9 cellular contexts compared by ENCODE assay signal in genomic region chr11:30960387-30960992, GRCh38.
DNase-seq lines count a peak whose midpoint lies in the region; ATAC-seq, FAIRE-seq and TF ChIP-seq lines count a peak whose summit lies in the region.
"Had no signal": no experiment of that assay in that cellular context is flagged by ENCODE, and none has a peak within 500 bp of the region (broad histone marks: within the 10 kb centered on the region; RNA-seq: fewer than 3 reads in every experiment).

No MANE protein-coding gene starts in this region.

- H3K9me3 ChIP-seq in neural progenitor cell (ENCODE audit: low read depth): no peaks in the 10 kb centered on the region

- H3F3A ChIP-seq in neural progenitor cell (ENCODE audit: low read depth): no peaks in the 10 kb centered on the region

- no peaks in the 10 kb centered on the region for H3K4me1 ChIP-seq in neural progenitor cell

- H3K4me1 Mint-ChIP-seq in neural progenitor cell (peaks cover 3% of the 10 kb centered on the region), CD14-positive monocyte (no peaks in the 10 kb centered on the region)
- no peaks in the 10 kb centered on the region for H3K4me1 Mint-ChIP-seq in stimulated activated naive CD8-positive, alpha-beta T cell treated with anti-CD3 and anti-CD28 coated beads, Interleukin-15, amount 100 ng/mL, for 72 hours
- H3K4me1 Mint-ChIP-seq: CD4-positive, CD25-positive, alpha-beta regulatory T cell had no signal

- DNase-seq in NCI-H2196 treated with DMSO at 0.1 percent for 48 hours (lab: John Stamatoyannopoulos, UW; ENCODE audit: unreplicated experiment) (peak; percentile 1), NCI-H2196 (lab: John Stamatoyannopoulos, UW; ENCODE audit: unreplicated experiment) (no peak), NCI-H2227 (lab: John Stamatoyannopoulos, UW; ENCODE audit: unreplicated experiment) (peak; percentile 77), bronchial epithelial cell (ENCODE audit: low read depth) (peak; percentile 57), neural progenitor cell (ENCODE audit: low spot score) (peak; percentile 72), CD14-positive monocyte (ENCODE audit: low spot score) (no peak)
- no peak for DNase-seq in stimulated activated naive CD8-positive, alpha-beta T cell treated with anti-CD3 and anti-CD28 coated beads, Interleukin-15, amount 100 ng/mL, for 72 hours
- DNase-seq: CD4-positive, CD25-positive, alpha-beta regulatory T cell had no signal

- TF ChIP-seq CTCF in bronchial epithelial cell (IDR thresholded peaks at IDR 0.05; ENCODE audit: insufficient read depth, low read length, severe bottlenecking): peak; percentile 50
- peak; percentile 88 for TF ChIP-seq CTCF in neural progenitor cell (IDR thresholded peaks at IDR 0.05)
- TF ChIP-seq CTCF in CD14-positive monocyte (IDR thresholded peaks at IDR 0.05): no peak

- no peaks in the 10 kb centered on the region for H3K79me2 ChIP-seq in neural progenitor cell (ENCODE audit: low read depth)

- H3K36me3 ChIP-seq in bronchial epithelial cell (ENCODE audit: control insufficient read depth, insufficient read depth, low read length): no peaks in the 10 kb centered on the region
- H3K36me3 ChIP-seq in neural progenitor cell: no peaks in the 10 kb centered on the region

- no peak overlapping the region for H3K4me2 ChIP-seq in neural progenitor cell

- no peak for ATAC-seq in stimulated activated naive CD8-positive, alpha-beta T cell treated with anti-CD3 and anti-CD28 coated beads, Interleukin-15, amount 100 ng/mL, for 72 hours
- no peak for ATAC-seq in HG02885 (IDR thresholded peaks at IDR 0.05; ENCODE audit: poor library complexity, unreplicated experiment)

- H3K27me3 ChIP-seq in bronchial epithelial cell (ENCODE audit: control insufficient read depth, insufficient read depth, low read length) (no peaks in the 10 kb centered on the region), neural progenitor cell (peaks cover 4% of the 10 kb centered on the region)

- H3K36me3 Mint-ChIP-seq in neural progenitor cell (no peaks in the 10 kb centered on the region), CD14-positive monocyte (no peaks in the 10 kb centered on the region)
- H3K36me3 Mint-ChIP-seq: CD4-positive, CD25-positive, alpha-beta regulatory T cell had no signal

- H3K27ac Mint-ChIP-seq in neural progenitor cell (no peak overlapping the region), CD14-positive monocyte (no peak overlapping the region)
- no peak overlapping the region for H3K27ac Mint-ChIP-seq in stimulated activated naive CD8-positive, alpha-beta T cell treated with anti-CD3 and anti-CD28 coated beads, Interleukin-15, amount 100 ng/mL, for 72 hours
- H3K27ac Mint-ChIP-seq: CD4-positive, CD25-positive, alpha-beta regulatory T cell had no signal

- FAIRE-seq in bronchial epithelial cell (lab: Jason Lieb, UNC): no peak

- intact Hi-C loops in CD14-positive monocyte (cut with micrococcal nuclease): no loop called here

- H3K4me3 ChIP-seq in bronchial epithelial cell (ENCODE audit: low read depth, low read length) (no peak overlapping the region), neural progenitor cell (no peak overlapping the region)

- no peaks in the 10 kb centered on the region for H3K27me3 Mint-ChIP-seq in neural progenitor cell (ENCODE audit: insufficient read depth, low read depth)
- no peaks in the 10 kb centered on the region for H3K27me3 Mint-ChIP-seq in stimulated activated naive CD8-positive, alpha-beta T cell treated with anti-CD3 and anti-CD28 coated beads, Interleukin-15, amount 100 ng/mL, for 72 hours
- H3K27me3 Mint-ChIP-seq in CD14-positive monocyte (ENCODE audit: low read depth in 3 of 3): peaks cover 0 to 7% (median 4%) of the 10 kb centered on the region in 3 donors
- H3K27me3 Mint-ChIP-seq: CD4-positive, CD25-positive, alpha-beta regulatory T cell had no signal

- no peak overlapping the region for H3K27ac ChIP-seq in neural progenitor cell

- no peaks in the 10 kb centered on the region for H4K20me1 ChIP-seq in neural progenitor cell (ENCODE audit: low read depth)

- H3K4me3 Mint-ChIP-seq in neural progenitor cell (no peak overlapping the region), CD14-positive monocyte (no peak overlapping the region)
- no peak overlapping the region for H3K4me3 Mint-ChIP-seq in stimulated activated naive CD8-positive, alpha-beta T cell treated with anti-CD3 and anti-CD28 coated beads, Interleukin-15, amount 100 ng/mL, for 72 hours
- H3K4me3 Mint-ChIP-seq: CD4-positive, CD25-positive, alpha-beta regulatory T cell had no signal

- H3K9ac ChIP-seq in neural progenitor cell: no peak overlapping the region

- H3K9me3 Mint-ChIP-seq in neural progenitor cell: peaks cover 2% of the 10 kb centered on the region
- no peaks in the 10 kb centered on the region for H3K9me3 Mint-ChIP-seq in stimulated activated naive CD8-positive, alpha-beta T cell treated with anti-CD3 and anti-CD28 coated beads, Interleukin-15, amount 100 ng/mL, for 72 hours
- H3K9me3 Mint-ChIP-seq in CD14-positive monocyte: peaks cover 0 to 5% (median 0%) of the 10 kb centered on the region in 7 donors

- no peak overlapping the region for H2AFZ ChIP-seq in neural progenitor cell (replicated peaks)

Comparison
In these comparisons a context has a peak if more than half of its experiments do, and no peak if none do; other contexts are left out.
1. DNase-seq: peak in NCI-H2196 treated with DMSO at 0.1 percent for 48 hours (single experiment), NCI-H2227 (single experiment), bronchial epithelial cell (single experiment) and neural progenitor cell (single experiment); none in NCI-H2196 (single experiment), stimulated activated naive CD8-positive, alpha-beta T cell treated with anti-CD3 and anti-CD28 coated beads, Interleukin-15, amount 100 ng/mL, for 72 hours (0 of 2) and CD14-positive monocyte (single experiment).